Comparison of ENCODE assay signal across 14 cellular contexts in genomic region chr15:23069496-23070166, GRCh38. TPM values are rescaled to one million over a fixed set of nuclear protein-coding genes. Genes with fewer than 3 reads are reported as not detected.
A peak's percentile ranks its signal among the peaks of the same experiment; 100 is the strongest.
DNase-seq lines count a peak whose midpoint lies in the region; ATAC-seq, FAIRE-seq and TF ChIP-seq lines count a peak whose summit lies in the region.
"Had no signal": no experiment of that assay in that cellular context is flagged by ENCODE, and none has a peak within 500 bp of the region (broad histone marks: within the 10 kb centered on the region; RNA-seq: fewer than 3 reads in every experiment).

No MANE protein-coding gene starts in this region.

- WGBS in HepG2 (ENCODE audit: low lambda C conversion rate), result 63% methylated on average over 19 of the region's 20 CpGs
- WGBS in right lobe of liver (ENCODE audit: insufficient coverage, low coverage, low lambda C conversion rate, missing lambda C conversion rate), result 85% methylated on average over 20 of the region's 20 CpGs
- WGBS in spleen, 5 donors, result 93% methylated on average over 20 of the region's 20 CpGs

- H4K20me1 ChIP-seq in HepG2 (ENCODE audit: insufficient read depth, low read length) (no peaks in the 10 kb centered on the region), osteoblast (ENCODE audit: insufficient read depth, low read length) (no peaks in the 10 kb centered on the region)

- H3K4me3 ChIP-seq in HepG2 (replicated peaks in 1 of 3; ENCODE audit: insufficient read depth in 1 of 3, low read depth in 2 of 3, low read length in 3 of 3) (no peak overlapping the region), right lobe of liver (no peak overlapping the region), NT2/D1 (ENCODE audit: insufficient read length, low read depth) (peak overlapping the region; percentile 6), osteoblast (ENCODE audit: insufficient read depth, low read length) (no peak overlapping the region), spleen (no peak overlapping the region)
- H3K4me3 ChIP-seq: body of pancreas, SK-N-MC, uterus had no signal

- intact Hi-C loops in HepG2 (cut with micrococcal nuclease; ENCODE audit: unreplicated experiment) (no loop called here), right lobe of liver (cut with DNase I) (no loop called here), spleen (cut with DNase I; ENCODE audit: low total_unique reads) (no loop called here)

- H3K27me3 ChIP-seq in HepG2 (ENCODE audit: control insufficient read depth in 1 of 2, insufficient read depth in 2 of 2, low read length in 2 of 2) (peaks cover 0 to 9% of the 10 kb centered on the region in 2 experiments; a peak in 3 of 5 replicates), right lobe of liver (no peaks in the 10 kb centered on the region), NT2/D1 (ENCODE audit: insufficient read depth, insufficient read length) (peaks cover 4% of the 10 kb centered on the region), osteoblast (ENCODE audit: insufficient read depth, low read length) (peaks cover 4% of the 10 kb centered on the region), spleen (replicated peaks in 1 of 7) (peaks cover 0 to 36% (median 0%) of the 10 kb centered on the region in 7 donors)
- H3K27me3 ChIP-seq: body of pancreas, uterus had no signal

- DNase-seq in HepG2 (ENCODE audit: low spot score), result no peak
- no peak for DNase-seq in right lobe of liver
- peak; percentile 46 for DNase-seq in NT2/D1 (ENCODE audit: low read depth, low spot score)
- peak; percentile 29 to 48 for DNase-seq in T47D (ENCODE audit: low read depth in 1 of 2, low spot score in 1 of 2)
- DNase-seq in osteoblast (ENCODE audit: insufficient read length, low spot score, missing footprints), result no peak
- no peak for DNase-seq in spleen
- DNase-seq in kidney tubule cell (ENCODE audit: low spot score), result no peak
- DNase-seq: activated CD4-positive, alpha-beta T cell treated with anti-CD3 and anti-CD28 coated beads for 48 hours; body of pancreas; hypothalamus; MV-4-11; uterus had no signal

- H3K4me1 ChIP-seq in HepG2 (ENCODE audit: insufficient read depth, low read length) (peaks cover 20% of the 10 kb centered on the region), right lobe of liver (no peaks in the 10 kb centered on the region), NT2/D1 (ENCODE audit: insufficient read depth, insufficient read length) (peaks cover 4% of the 10 kb centered on the region), osteoblast (ENCODE audit: insufficient read depth, low read length) (peaks cover 10% of the 10 kb centered on the region), spleen (no peaks in the 10 kb centered on the region)
- H3K4me1 ChIP-seq: body of pancreas, uterus had no signal

- H2AFZ ChIP-seq in HepG2 (ENCODE audit: low read length), result no peak overlapping the region
- H2AFZ ChIP-seq in osteoblast (ENCODE audit: low read length), result no peak overlapping the region

- no TSS peak for BruUV-seq in HepG2 (replicated peaks; lab: Mats Ljungman, UMichigan)

- no peak for TF ChIP-seq CTCF in HepG2 (CRISPR knock-in tag; IDR thresholded peaks at IDR 0.05)
- no peak for TF ChIP-seq CTCF in right lobe of liver (IDR thresholded peaks at IDR 0.05)
- TF ChIP-seq CTCF in osteoblast (IDR thresholded peaks at IDR 0.05; ENCODE audit: extremely low read depth, low read depth, low read length), result no peak
- TF ChIP-seq CTCF in spleen (IDR thresholded peaks at IDR 0.05 in 8 of 11, conservative IDR thresholded peaks at IDR 0.05 in 3 of 11), result no peak

- ATAC-seq in HepG2 (peak; percentile 79), right lobe of liver (no peak), GM21723 (IDR thresholded peaks at IDR 0.05; ENCODE audit: unreplicated experiment) (no peak)
- ATAC-seq: body of pancreas had no signal

- H3K36me3 ChIP-seq in HepG2 (replicated peaks in 1 of 2; ENCODE audit: control insufficient read depth in 1 of 2, insufficient read depth in 2 of 2, low read length in 2 of 2) (no peaks in the 10 kb centered on the region), right lobe of liver (no peaks in the 10 kb centered on the region), NT2/D1 (ENCODE audit: insufficient read depth, insufficient read length, low read length) (no peaks in the 10 kb centered on the region), osteoblast (ENCODE audit: insufficient read depth, low read length) (no peaks in the 10 kb centered on the region), spleen (no peaks in the 10 kb centered on the region)
- H3K36me3 ChIP-seq: uterus had no signal

- CTCF ChIA-PET in HepG2 (lab: Yijun Ruan, JAX; ENCODE audit: low intra/inter-chr PET ratio, low total read pairs), result no interaction called here

- TF ChIP-seq POLR2A in HepG2 (IDR thresholded peaks at IDR 0.05; ENCODE audit: insufficient read depth in 1 of 2, low read depth in 2 of 2, low read length in 2 of 2), result no peak
- no peak for TF ChIP-seq POLR2A in right lobe of liver (IDR thresholded peaks at IDR 0.05)
- TF ChIP-seq POLR2A in spleen (IDR thresholded peaks at IDR 0.05), result no peak

- H3K9ac ChIP-seq in HepG2 (ENCODE audit: insufficient read depth, low read depth, low read length) (no peak overlapping the region), NT2/D1 (ENCODE audit: insufficient read length, low read depth) (no peak overlapping the region)

- TF ChIP-seq EP300 in HepG2 (IDR thresholded peaks at IDR 0.05; ENCODE audit: low read depth in 2 of 2, low read length in 2 of 2) (no peak), HepG2 (CRISPR knock-in tag; IDR thresholded peaks at IDR 0.05; ENCODE audit: borderline replicate concordance) (no peak)

- in situ Hi-C loops in HepG2 (cut with HindIII; ENCODE audit: extremely low pct_ligation_motif_present, low pct_unique_long_range_greater_than_20kb) (no loop called here), T47D (cut with HindIII; ENCODE audit: low pct_unique_long_range_greater_than_20kb, low sequenced_read_pairs) (no loop called here)

- no peak overlapping the region for H3K27ac ChIP-seq in HepG2 (ENCODE audit: extremely low read length, insufficient read depth, low read length)
- H3K27ac ChIP-seq in right lobe of liver, result no peak overlapping the region
- H3K27ac ChIP-seq in osteoblast (ENCODE audit: low read depth, low read length), result no peak overlapping the region
- no peak overlapping the region for H3K27ac ChIP-seq in spleen
- H3K27ac ChIP-seq: body of pancreas, SK-N-MC, uterus had no signal

- no peak overlapping the region for H3K4me2 ChIP-seq in HepG2 (ENCODE audit: low read depth, low read length)
- no peak overlapping the region for H3K4me2 ChIP-seq in osteoblast (ENCODE audit: insufficient read depth, low read length)

- H3K9me3 ChIP-seq in HepG2 (ENCODE audit: low read length) (no peaks in the 10 kb centered on the region), right lobe of liver (no peaks in the 10 kb centered on the region), NT2/D1 (ENCODE audit: insufficient read depth, low read length) (no peaks in the 10 kb centered on the region), osteoblast (ENCODE audit: low read depth, low read length) (no peaks in the 10 kb centered on the region), spleen (peaks cover 0 to 30% (median 12%) of the 10 kb centered on the region in 8 donors)
- H3K9me3 ChIP-seq: body of pancreas, uterus had no signal

- no peak for TF ChIP-seq RAD21 in HepG2 (CRISPR knock-in tag; IDR thresholded peaks at IDR 0.05)

- no peak for FAIRE-seq in HepG2 (lab: Jason Lieb, UNC)

- no peaks in the 10 kb centered on the region for H3K79me2 ChIP-seq in HepG2 (ENCODE audit: insufficient read depth, low read length)
- H3K79me2 ChIP-seq in osteoblast (ENCODE audit: insufficient read depth, low read length), result no peaks in the 10 kb centered on the region

- POLR2A ChIA-PET in HepG2 (lab: Yijun Ruan, JAX), result no interaction called here

TF ChIP-seq in HepG2, 621 proteins besides CTCF, POLR2A, EP300 and RAD21 (continues in another document):
- TF ChIP-seq CSRNP1 (CRISPR knock-in tag; IDR thresholded peaks at IDR 0.05) (no peak), ZNF207 (IDR thresholded peaks at IDR 0.05; ENCODE audit: borderline replicate concordance) (no peak)

RNA-seq across cellular contexts. Expression of gene TUBGCP5, which starts 30.3 kb away (rescaled TPM):
- 23.4 and 25.0 TPM in 2 replicates for total RNA-seq in HepG2 (2016; rRNA removed; fragmentation: Illumina TruSeq; extraction: Trizol)
- total RNA-seq in HepG2 (2016; cell fraction: cytosol; rRNA removed; fragmentation: Illumina TruSeq; extraction: Trizol; ENCODE audit: low read depth), result 21.4 and 24.8 TPM in 2 replicates
- total RNA-seq in HepG2 (2016; cell fraction: insoluble cytoplasmic fraction; rRNA removed; fragmentation: Illumina TruSeq; extraction: Trizol), result 23.4 and 23.5 TPM in 2 replicates
- 11.4 and 13.6 TPM in 2 replicates for total RNA-seq in HepG2 (2016; cell fraction: membrane; rRNA removed; fragmentation: Illumina TruSeq; extraction: Trizol)
- total RNA-seq in HepG2 (2016; cell fraction: nucleus; rRNA removed; fragmentation: Illumina TruSeq; extraction: Trizol), result 28.9 and 38.0 TPM in 2 replicates
- polyA plus RNA-seq in HepG2 (2011; rRNA removed), result 6.8 and 7.2 TPM in 2 replicates
- polyA plus RNA-seq in HepG2 (2011; cell fraction: cytosol; rRNA removed), result 3.3 and 4.8 TPM in 2 replicates
- polyA plus RNA-seq in HepG2 (2011; cell fraction: nucleus; rRNA removed), result 6.9 and 9.4 TPM in 2 replicates
- 5.3 and 7.3 TPM in 2 replicates for polyA plus RNA-seq in HepG2 (2012)
- 0.35 and 0.62 TPM in 2 replicates for polyA plus RNA-seq in HepG2 (2016; cell fraction: cytosol; fragmentation: Illumina TruSeq; extraction: Trizol; ENCODE audit: low read depth)
- polyA plus RNA-seq in HepG2 (2016; cell fraction: insoluble cytoplasmic fraction; fragmentation: Illumina TruSeq; extraction: Trizol; ENCODE audit: low read depth), result 12.8 and 13.1 TPM in 2 replicates
- polyA plus RNA-seq in HepG2 (2016; cell fraction: membrane; fragmentation: Illumina TruSeq; extraction: Trizol; ENCODE audit: low read depth), result 0.81 and 1.0 TPM in 2 replicates
- polyA plus RNA-seq in HepG2 (2016; cell fraction: nucleus; fragmentation: Illumina TruSeq; extraction: Trizol; ENCODE audit: insufficient read depth, low read depth), result 27.6 and 32.7 TPM in 2 replicates
- polyA minus RNA-seq in HepG2 (2011; rRNA and poly(A)+ RNA removed; ENCODE audit: low replicate concordance), result 7.7 and 12.6 TPM in 2 replicates
- 3.2 and 6.0 TPM in 2 replicates for polyA minus RNA-seq in HepG2 (2011; cell fraction: cytosol; rRNA and poly(A)+ RNA removed)
- 26.3 and 31.6 TPM in 2 replicates for polyA minus RNA-seq in HepG2 (2011; cell fraction: nucleus; rRNA and poly(A)+ RNA removed)
- 10 to 100 TPM in 3 of 6 experiments, 1 to 10 TPM in 3; 7.1 to 15.6 (median 11.0) TPM for total RNA-seq in right lobe of liver
- total RNA-seq in osteoblast, result 27.4 and 32.6 TPM in 2 replicates
- 10 to 100 TPM; 15.5 to 27.5 (median 19.5) TPM for total RNA-seq in spleen
- 1 to 10 TPM; 4.6 to 7.0 (median 6.9) TPM for polyA plus RNA-seq in spleen

Comparison
In these comparisons a context has a peak if more than half of its experiments do, and no peak if none do; other contexts are left out.
1. DNase-seq: peak in NT2/D1 (single experiment) and T47D (2 of 2); none in HepG2 (single experiment), right lobe of liver (0 of 3), osteoblast (single experiment), spleen (single experiment) and kidney tubule cell (single experiment).